15 cellular contexts compared by ENCODE assay signal in genomic region chr6:142883011-142883410, GRCh38.
A peak's percentile ranks its signal among the peaks of the same experiment; 100 is the strongest.
DNase-seq lines count a peak whose midpoint lies in the region; ATAC-seq and TF ChIP-seq lines count a peak whose summit lies in the region.
"Had no signal": no experiment of that assay in that cellular context is flagged by ENCODE, and none has a peak within 500 bp of the region (broad histone marks: within the 10 kb centered on the region; RNA-seq: fewer than 3 reads in every experiment).

No MANE protein-coding gene starts in this region.

- H4K20me1 ChIP-seq in mammary epithelial cell (ENCODE audit: insufficient read depth, low read length), result no peaks in the 10 kb centered on the region

- H3K27ac Mint-ChIP-seq in MCF 10A (ENCODE audit: low read depth, unreplicated experiment), result no peak overlapping the region
- no peak overlapping the region for H3K27ac Mint-ChIP-seq in activated T-helper 1 cell treated with anti-CD3 and anti-CD28 coated beads, Interleukin-12 subunit alpha, Interleukin-12 subunit beta, Interleukin-2, Interleukin-4 antibody, amounts not matched to agents 30 ng/mL and 10 ng/mL and 1 ng/mL, durations not matched to agents 14 hours and 24 hours and 36 hours
- peak overlapping the region; percentile 50 for H3K27ac Mint-ChIP-seq in type B pancreatic cell

- 58% methylated on average over 3 of the region's 3 CpGs for WGBS in mammary epithelial cell (ENCODE audit: low coverage, missing lambda C conversion rate)

- peaks cover 80% of the 10 kb centered on the region for H3K79me2 ChIP-seq in mammary epithelial cell (ENCODE audit: insufficient read depth, low read length)

- H3K4me3 ChIP-seq in mammary epithelial cell (replicated peaks in 1 of 3; ENCODE audit: insufficient read depth in 1 of 3, low read depth in 2 of 3, low read length in 3 of 3), result no peak overlapping the region
- no peak overlapping the region for H3K4me3 ChIP-seq in fibroblast of the aortic adventitia (ENCODE audit: low read depth, low read length)
- H3K4me3 ChIP-seq: heart left ventricle had no signal

- no peak for ATAC-seq in GM21515 (IDR thresholded peaks at IDR 0.05; ENCODE audit: unreplicated experiment)
- ATAC-seq: heart left ventricle, left lobe of liver had no signal

- H3K4me1 ChIP-seq in mammary epithelial cell (ENCODE audit: insufficient read depth, low read length), result peaks cover 25% of the 10 kb centered on the region
- H3K4me1 ChIP-seq: BE2C had no signal

- TF ChIP-seq CTCF in MCF 10A (IDR thresholded peaks at IDR 0.05; ENCODE audit: unreplicated experiment) (no peak), mammary epithelial cell (conservative IDR thresholded peaks at IDR 0.05 in 1 of 2, IDR thresholded peaks at IDR 0.05 in 1 of 2; ENCODE audit: extremely low read depth in 1 of 2, insufficient read depth in 1 of 2, low read depth in 1 of 2, low read length in 2 of 2) (no peak), fibroblast of the aortic adventitia (IDR thresholded peaks at IDR 0.05; ENCODE audit: insufficient read depth, low read length) (no peak), type B pancreatic cell (conservative IDR thresholded peaks at IDR 0.05) (no peak)

- no peak overlapping the region for H3K9ac ChIP-seq in mammary epithelial cell (ENCODE audit: insufficient read depth, low read length)

- H2AFZ ChIP-seq in mammary epithelial cell (ENCODE audit: low read depth, low read length), result no peak overlapping the region

- H3K36me3 ChIP-seq in mammary epithelial cell (ENCODE audit: insufficient read depth, low read length), result no peaks in the 10 kb centered on the region
- H3K36me3 ChIP-seq: BE2C, heart left ventricle had no signal

- POLR2A ChIA-PET in MCF 10A (lab: Yijun Ruan, JAX), result interaction anchor here (0.8 to 4.1 kb wide), 8 partner anchors 10 to 63 kb away, joined by 3 to 34 read pairs (median 4); no protein-coding TSS in a partner anchor
- POLR2A ChIA-PET in HEK293T (lab: Yijun Ruan, JAX), result interaction anchor here (1.1 kb wide), 1 partner anchor 44 kb away, joined by 3 read pairs; no protein-coding TSS in a partner anchor

- H3K4me3 Mint-ChIP-seq in MCF 10A (ENCODE audit: unreplicated experiment) (peak overlapping the region; percentile 30), type B pancreatic cell (no peak overlapping the region)
- peak overlapping the region; percentile 10 for H3K4me3 Mint-ChIP-seq in activated T-helper 1 cell treated with anti-CD3 and anti-CD28 coated beads, Interleukin-12 subunit alpha, Interleukin-12 subunit beta, Interleukin-2, Interleukin-4 antibody, amounts not matched to agents 30 ng/mL and 10 ng/mL and 1 ng/mL, durations not matched to agents 14 hours and 24 hours and 36 hours

- H3K36me3 Mint-ChIP-seq in MCF 10A (ENCODE audit: insufficient read depth, unreplicated experiment) (peaks cover 6% of the 10 kb centered on the region), type B pancreatic cell (peaks cover 4% of the 10 kb centered on the region)
- peaks cover 39% of the 10 kb centered on the region for H3K36me3 Mint-ChIP-seq in activated T-helper 1 cell treated with anti-CD3 and anti-CD28 coated beads, Interleukin-12 subunit alpha, Interleukin-12 subunit beta, Interleukin-2, Interleukin-4 antibody, amounts not matched to agents 30 ng/mL and 10 ng/mL and 1 ng/mL, durations not matched to agents 14 hours and 24 hours and 36 hours (ENCODE audit: low read depth)

- CTCF ChIA-PET in MCF 10A (lab: Yijun Ruan, JAX), result interaction anchor here (0.7 to 1.5 kb wide), 3 partner anchors 9 to 59 kb away, joined by 3 to 4 read pairs (median 3); no protein-coding TSS in a partner anchor
- CTCF ChIA-PET in mammary epithelial cell (lab: Charles Lee; ENCODE audit: low non-redundant PET), result interaction anchor here (0.6 to 0.7 kb wide), 2 partner anchors 9 to 561 kb away, joined by 4 to 10 read pairs; no protein-coding TSS in a partner anchor
- CTCF ChIA-PET in HEK293T (lab: Yijun Ruan, JAX), result interaction anchor here (0.6 to 1.2 kb wide), 6 partner anchors 10 to 59 kb away, joined by 3 read pairs; no protein-coding TSS in a partner anchor

- H3K4me2 ChIP-seq in mammary epithelial cell (ENCODE audit: insufficient read depth, low read depth, low read length), result no peak overlapping the region

- no peaks in the 10 kb centered on the region for H3K9me3 Mint-ChIP-seq in MCF 10A (ENCODE audit: unreplicated experiment)
- H3K9me3 Mint-ChIP-seq in activated T-helper 1 cell treated with anti-CD3 and anti-CD28 coated beads, Interleukin-12 subunit alpha, Interleukin-12 subunit beta, Interleukin-2, Interleukin-4 antibody, amounts not matched to agents 30 ng/mL and 10 ng/mL and 1 ng/mL, durations not matched to agents 14 hours and 24 hours and 36 hours, result no peaks in the 10 kb centered on the region
- no peaks in the 10 kb centered on the region for H3K9me3 Mint-ChIP-seq in type B pancreatic cell

- H3K27me3 ChIP-seq in mammary epithelial cell (ENCODE audit: insufficient read depth, low read length), result no peaks in the 10 kb centered on the region
- H3K27me3 ChIP-seq: BE2C, heart left ventricle had no signal

- no TSS peak for BruUV-seq in MCF 10A (replicated peaks; lab: Mats Ljungman, UMichigan)
- BruUV-seq in mammary epithelial cell (replicated peaks; lab: Mats Ljungman, UMichigan), result no TSS peak

- DNase-seq in MCF 10A (ENCODE audit: unreplicated experiment) (no peak), mammary epithelial cell (no peak), fibroblast of the aortic adventitia (ENCODE audit: low read depth) (peak; percentile 93), type B pancreatic cell (ENCODE audit: extremely low spot score, unreplicated experiment) (no peak), HEK293T (ENCODE audit: extremely low spot score) (no peak), DMS79 (lab: John Stamatoyannopoulos, UW) (no peak)
- no peak for DNase-seq in activated T-helper 1 cell treated with anti-CD3 and anti-CD28 coated beads, Interleukin-12 subunit alpha, Interleukin-12 subunit beta, Interleukin-2, Interleukin-4 antibody, amounts not matched to agents 30 ng/mL and 10 ng/mL and 1 ng/mL, durations not matched to agents 14 hours and 24 hours and 36 hours (ENCODE audit: low spot score)
- DNase-seq: BE2C; heart left ventricle; NCI-H1436 treated with DMSO at 0.1 percent for 48 hours; stimulated activated CD8-positive, alpha-beta memory T cell treated with anti-CD3 and anti-CD28 coated beads, Interleukin-4, amount 100 ng/mL, for 48 hours; T-helper 9 cell had no signal

- H3K27me3 Mint-ChIP-seq in MCF 10A (ENCODE audit: insufficient read depth, unreplicated experiment) (no peaks in the 10 kb centered on the region), type B pancreatic cell (no peaks in the 10 kb centered on the region)
- H3K27me3 Mint-ChIP-seq in activated T-helper 1 cell treated with anti-CD3 and anti-CD28 coated beads, Interleukin-12 subunit alpha, Interleukin-12 subunit beta, Interleukin-2, Interleukin-4 antibody, amounts not matched to agents 30 ng/mL and 10 ng/mL and 1 ng/mL, durations not matched to agents 14 hours and 24 hours and 36 hours (ENCODE audit: insufficient read depth), result no peaks in the 10 kb centered on the region

- H3K27ac ChIP-seq in mammary epithelial cell (ENCODE audit: insufficient read depth, low read depth, low read length), result no peak overlapping the region
- H3K27ac ChIP-seq: RWPE1 had no signal

- in situ Hi-C loops in mammary epithelial cell (cut with MboI; ENCODE audit: low sequenced_read_pairs in 2 of 2), result no loop called here

- H3K9me3 ChIP-seq in mammary epithelial cell (replicated peaks; ENCODE audit: insufficient read depth, low read length), result no peaks in the 10 kb centered on the region
- H3K9me3 ChIP-seq: BE2C had no signal

- peaks cover 43% of the 10 kb centered on the region for H3K4me1 Mint-ChIP-seq in MCF 10A (ENCODE audit: insufficient read depth, unreplicated experiment)
- H3K4me1 Mint-ChIP-seq in activated T-helper 1 cell treated with anti-CD3 and anti-CD28 coated beads, Interleukin-12 subunit alpha, Interleukin-12 subunit beta, Interleukin-2, Interleukin-4 antibody, amounts not matched to agents 30 ng/mL and 10 ng/mL and 1 ng/mL, durations not matched to agents 14 hours and 24 hours and 36 hours (ENCODE audit: low read depth), result peaks cover 92% of the 10 kb centered on the region
- peaks cover 33% of the 10 kb centered on the region for H3K4me1 Mint-ChIP-seq in type B pancreatic cell (ENCODE audit: unreplicated experiment)

- dilution Hi-C loops in mammary epithelial cell (cut with HindIII; ENCODE audit: low sequenced_read_pairs), result no loop called here

- intact Hi-C loops in MCF 10A (cut with micrococcal nuclease) (no loop called here), mammary epithelial cell (cut with micrococcal nuclease) (loop anchor here (10.0 kb wide), 1 partner anchor 318 kb away; no protein-coding TSS in a partner anchor)
- intact Hi-C loops in activated T-helper 1 cell treated with anti-CD3 and anti-CD28 coated beads, Interleukin-12 subunit alpha, Interleukin-12 subunit beta, Interleukin-2, Interleukin-4 antibody, amounts not matched to agents 30 ng/mL and 10 ng/mL and 1 ng/mL, durations not matched to agents 14 hours and 24 hours and 36 hours (cut with micrococcal nuclease), result no loop called here

TF ChIP-seq in HEK293T, 16 proteins besides CTCF, POLR2A, EP300 and RAD21:
- no peak for TF ChIP-seq L3MBTL2 (conservative IDR thresholded peaks at IDR 0.05)
- no peak for TF ChIP-seq TARDBP (IDR thresholded peaks at IDR 0.05)
- TF ChIP-seq CTBP1 (IDR thresholded peaks at IDR 0.05; ENCODE audit: borderline replicate concordance), result no peak
- TF ChIP-seq ZNF384 (IDR thresholded peaks at IDR 0.05), result no peak
- TF ChIP-seq NFRKB (IDR thresholded peaks at IDR 0.05), result no peak
- no peak for TF ChIP-seq ELF4 (IDR thresholded peaks at IDR 0.05)
- TF ChIP-seq BHLHE40 (IDR thresholded peaks at IDR 0.05; ENCODE audit: borderline replicate concordance), result no peak
- no peak for TF ChIP-seq FOXK2 (IDR thresholded peaks at IDR 0.05)
- no peak for TF ChIP-seq HDGF (IDR thresholded peaks at IDR 0.05; ENCODE audit: borderline replicate concordance)
- no peak for TF ChIP-seq LEF1 (IDR thresholded peaks at IDR 0.05; ENCODE audit: borderline replicate concordance)
- no peak for TF ChIP-seq SP1 (IDR thresholded peaks at IDR 0.05)
- TF ChIP-seq, protein P1, sequence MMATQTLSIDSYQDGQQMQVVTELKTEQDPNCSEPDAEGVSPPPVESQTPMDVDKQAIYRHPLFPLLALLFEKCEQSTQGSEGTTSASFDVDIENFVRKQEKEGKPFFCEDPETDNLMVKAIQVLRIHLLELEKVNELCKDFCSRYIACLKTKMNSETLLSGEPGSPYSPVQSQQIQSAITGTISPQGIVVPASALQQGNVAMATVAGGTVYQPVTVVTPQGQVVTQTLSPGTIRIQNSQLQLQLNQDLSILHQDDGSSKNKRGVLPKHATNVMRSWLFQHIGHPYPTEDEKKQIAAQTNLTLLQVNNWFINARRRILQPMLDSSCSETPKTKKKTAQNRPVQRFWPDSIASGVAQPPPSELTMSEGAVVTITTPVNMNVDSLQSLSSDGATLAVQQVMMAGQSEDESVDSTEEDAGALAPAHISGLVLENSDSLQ (IDR thresholded peaks at IDR 0.05), result no peak
- TF ChIP-seq FOXM1 (IDR thresholded peaks at IDR 0.05; ENCODE audit: borderline replicate concordance), result no peak
- no peak for TF ChIP-seq FOXA1 (IDR thresholded peaks at IDR 0.05)
- no peak for TF ChIP-seq SUZ12 (IDR thresholded peaks at IDR 0.05)
- no peak for TF ChIP-seq ARNT (IDR thresholded peaks at IDR 0.05)
